26 cellular contexts compared by ENCODE assay signal in genomic region chr20:37920679-37921322, GRCh38. TPM values are rescaled to one million over a fixed set of nuclear protein-coding genes. Genes with fewer than 3 reads are reported as not detected.
DNase-seq lines count a peak whose midpoint lies in the region; ATAC-seq and TF ChIP-seq lines count a peak whose summit lies in the region.
"Had no signal": no experiment of that assay in that cellular context is flagged by ENCODE, and none has a peak within 500 bp of the region (broad histone marks: within the 10 kb centered on the region; RNA-seq: fewer than 3 reads in every experiment).

No MANE protein-coding gene starts in this region.

- H3F3A ChIP-seq in SK-N-SH (replicated peaks; ENCODE audit: insufficient read depth): no peaks in the 10 kb centered on the region

- H4K20me1 ChIP-seq in SK-N-SH (ENCODE audit: insufficient read depth): no peaks in the 10 kb centered on the region

- H2BK120ac ChIP-seq in neuronal stem cell (ENCODE audit: low read depth, low read length): no peak overlapping the region

- peaks cover 1% of the 10 kb centered on the region for H3K79me1 ChIP-seq in neuronal stem cell (ENCODE audit: low read depth, low read length)

- no peaks in the 10 kb centered on the region for H3K79me2 ChIP-seq in SK-N-SH (ENCODE audit: insufficient read depth)

- H3K9ac ChIP-seq in SK-N-SH: no peak overlapping the region
- H3K9ac ChIP-seq in neuronal stem cell (ENCODE audit: low read depth, low read length, poor library complexity): no peak overlapping the region

- no peak overlapping the region for H3K4me3 ChIP-seq in SK-N-SH (ENCODE audit: low read depth in 2 of 2, low read length in 1 of 2)
- H3K4me3 ChIP-seq in RWPE2 (ENCODE audit: severe bottlenecking): no peak overlapping the region
- no peak overlapping the region for H3K4me3 ChIP-seq in neuronal stem cell (ENCODE audit: low read length in 2 of 2)
- H3K4me3 ChIP-seq in brain microvascular endothelial cell (ENCODE audit: low read depth, low read length): no peak overlapping the region
- H3K4me3 ChIP-seq: colonic mucosa, gastroesophageal sphincter, SJCRH30, tibial artery had no signal

- no peak; the same call in 2 of the 3 replicates for ATAC-seq in SK-N-SH treated with all-trans-retinoic acid at 6 μM for 48 hours
- no peak for ATAC-seq in RWPE2 (ENCODE audit: low read depth)
- no peak for ATAC-seq in GM21447 (IDR thresholded peaks at IDR 0.05; ENCODE audit: unreplicated experiment)
- ATAC-seq: activated CD8-positive, alpha-beta T cell treated with anti-CD3 and anti-CD28 coated beads, Interleukin-2, amount 10 ng/mL, durations not matched to agents 7 days and 5 days; gastroesophageal sphincter; HCT116; T-cell had no signal

- H3K18ac ChIP-seq in neuronal stem cell (ENCODE audit: low read length): peak overlapping the region; percentile 39

- H4K8ac ChIP-seq in neuronal stem cell (ENCODE audit: low read depth, low read length): no peak overlapping the region

- TF ChIP-seq CTCF in SK-N-SH (IDR thresholded peaks at IDR 0.05) (no peak), RWPE2 (IDR thresholded peaks at IDR 0.05; ENCODE audit: poor library complexity, severe bottlenecking) (no peak), brain microvascular endothelial cell (IDR thresholded peaks at IDR 0.05; ENCODE audit: low read depth, low read length, missing control alignments) (no peak)

- H3K4me2 ChIP-seq in SK-N-SH (no peak overlapping the region), neuronal stem cell (ENCODE audit: insufficient read depth, low read length, poor library complexity, severe bottlenecking) (no peak overlapping the region)

- H2BK5ac ChIP-seq in neuronal stem cell (ENCODE audit: low read length): no peak overlapping the region

- H3K14ac ChIP-seq in neuronal stem cell (ENCODE audit: low read length): no peak overlapping the region

- no peak for TF ChIP-seq RAD21 in SK-N-SH (IDR thresholded peaks at IDR 0.05; ENCODE audit: low read length)

- no peak overlapping the region for H3K23ac ChIP-seq in neuronal stem cell (ENCODE audit: low read depth, low read length, poor library complexity)

- H2AFZ ChIP-seq in SK-N-SH (ENCODE audit: low read depth) (no peak overlapping the region), neuronal stem cell (ENCODE audit: low read length) (no peak overlapping the region)

- CTCF ChIA-PET in SK-N-SH (lab: Yijun Ruan, JAX): interaction anchor here (1.0 to 2.2 kb wide), 5 partner anchors 8 to 356 kb away, joined by 3 to 8 read pairs (median 3); partner anchors contain the start of gene VSTM2L
- CTCF ChIA-PET in HEK293T (lab: Yijun Ruan, JAX): no interaction called here

- no peak overlapping the region for H3K27ac ChIP-seq in SK-N-SH (ENCODE audit: low read depth in 2 of 2, low read length in 1 of 2)
- no peak overlapping the region for H3K27ac ChIP-seq in RWPE2 (ENCODE audit: poor library complexity, severe bottlenecking)
- H3K27ac ChIP-seq in neuronal stem cell (replicated peaks; ENCODE audit: low read length): no peak overlapping the region
- no peak overlapping the region for H3K27ac ChIP-seq in brain microvascular endothelial cell
- H3K27ac ChIP-seq: colonic mucosa, gastroesophageal sphincter, SJCRH30, tibial artery, WERI-Rb-1 had no signal

- H4K91ac ChIP-seq in neuronal stem cell (ENCODE audit: low read depth, low read length, poor library complexity): no peak overlapping the region

- peak overlapping the region; percentile 18 for H2BK12ac ChIP-seq in neuronal stem cell (ENCODE audit: low read length)

- DNase-seq in SK-N-SH: peak; percentile 75
- no peak for DNase-seq in HEK293T (ENCODE audit: extremely low spot score)
- DNase-seq in RWPE2 (ENCODE audit: low spot score): peak; percentile 75
- DNase-seq in neuronal stem cell (ENCODE audit: low spot score): no peak
- no peak for DNase-seq in brain microvascular endothelial cell
- DNase-seq in EL: no peak
- DNase-seq: activated CD4-positive, alpha-beta T cell treated with anti-CD3 and anti-CD28 coated beads for 4 hours; activated CD8-positive, alpha-beta T cell treated with anti-CD3 and anti-CD28 coated beads, Interleukin-2, amount 10 ng/mL, durations not matched to agents 7 days and 5 days; anterior cingulate cortex; CD4-positive, CD25-positive, alpha-beta regulatory T cell; colonic mucosa; effector CD4-positive, alpha-beta T cell; hippocampal formation; mammary epithelial cell; NCI-H1048; NCI-H187; NCI-H526; small intestine; T-cell; tibial artery; WERI-Rb-1 had no signal

- peak in 1 of 2 experiments; percentile 54; a peak in 1 of 4 replicates for TF ChIP-seq EP300 in SK-N-SH (IDR thresholded peaks at IDR 0.05; ENCODE audit: borderline replicate concordance in 1 of 2, low read depth in 1 of 2, low read length in 1 of 2)

- no peaks in the 10 kb centered on the region for H3K9me2 ChIP-seq in SK-N-SH

- WGBS in SK-N-SH (ENCODE audit: low lambda C conversion rate): no CpG with 5 or more reads among the region's 1 CpG
- no CpG with 5 or more reads among the region's 1 CpG for WGBS in neuronal stem cell (ENCODE audit: extremely low coverage in 2 of 2, insufficient read length in 2 of 2, insufficient replicate concordance in 1 of 2), 2 donors

- H2BK15ac ChIP-seq in neuronal stem cell (ENCODE audit: low read length): peak overlapping the region; percentile 86

- H2AK5ac ChIP-seq in neuronal stem cell (ENCODE audit: low read depth, low read length): peak overlapping the region; percentile 68

- peak overlapping the region; percentile 84 for H3K4ac ChIP-seq in neuronal stem cell (ENCODE audit: low read length)

- in situ Hi-C loops in brain microvascular endothelial cell (cut with HindIII; ENCODE audit: low pct_ligation_motif_present, low sequenced_read_pairs): no loop called here

- H3K36me3 ChIP-seq in SK-N-SH (replicated peaks in 1 of 2; ENCODE audit: control insufficient read depth in 1 of 2, insufficient read depth in 2 of 2, low read length in 1 of 2) (no peaks in the 10 kb centered on the region), RWPE2 (ENCODE audit: low read depth) (no peaks in the 10 kb centered on the region), neuronal stem cell (replicated peaks in 1 of 2; ENCODE audit: control insufficient read depth in 2 of 2, insufficient read depth in 2 of 2, low read length in 2 of 2) (no peaks in the 10 kb centered on the region), brain microvascular endothelial cell (replicated peaks) (no peaks in the 10 kb centered on the region)
- H3K36me3 ChIP-seq: colonic mucosa, gastroesophageal sphincter, SJCRH30, tibial artery, WERI-Rb-1 had no signal

- H3K9me3 ChIP-seq in SK-N-SH (no peaks in the 10 kb centered on the region), RWPE2 (ENCODE audit: severe bottlenecking) (no peaks in the 10 kb centered on the region), neuronal stem cell (replicated peaks in 1 of 2; ENCODE audit: control insufficient read depth in 2 of 2, insufficient read depth in 1 of 2, low read depth in 1 of 2, low read length in 2 of 2) (no peaks in the 10 kb centered on the region)
- H3K9me3 ChIP-seq: colonic mucosa, gastroesophageal sphincter, SJCRH30, tibial artery had no signal

- H3K4me1 ChIP-seq in SK-N-SH (ENCODE audit: control insufficient read depth in 1 of 2, insufficient read depth in 2 of 2, low read depth in 1 of 2, low read length in 1 of 2) (peaks cover 14 to 38% of the 10 kb centered on the region in 2 experiments; a peak in 3 of 4 replicates), RWPE2 (ENCODE audit: insufficient read depth, poor library complexity, severe bottlenecking) (no peaks in the 10 kb centered on the region), neuronal stem cell (ENCODE audit: control insufficient read depth in 2 of 2, insufficient read depth in 1 of 2, low read depth in 1 of 2, low read length in 2 of 2) (peaks cover 6 to 19% of the 10 kb centered on the region in 2 donors)
- H3K4me1 ChIP-seq: colonic mucosa had no signal

- H3K27me3 ChIP-seq in SK-N-SH (ENCODE audit: insufficient read depth) (no peaks in the 10 kb centered on the region), RWPE2 (ENCODE audit: insufficient read depth, poor library complexity, severe bottlenecking) (peaks cover 3% of the 10 kb centered on the region), neuronal stem cell (ENCODE audit: control insufficient read depth in 3 of 3, insufficient read depth in 3 of 3, low read depth in 1 of 3, low read length in 3 of 3) (no peaks in the 10 kb centered on the region), brain microvascular endothelial cell (replicated peaks) (peaks cover 39% of the 10 kb centered on the region)

- POLR2A ChIA-PET in SK-N-SH (lab: Yijun Ruan, JAX) (no interaction called here), HEK293T (lab: Yijun Ruan, JAX) (no interaction called here)

TF ChIP-seq in SK-N-SH, 30 proteins besides CTCF, POLR2A, EP300 and RAD21 (continues in another document):
- TF ChIP-seq, protein P1, sequence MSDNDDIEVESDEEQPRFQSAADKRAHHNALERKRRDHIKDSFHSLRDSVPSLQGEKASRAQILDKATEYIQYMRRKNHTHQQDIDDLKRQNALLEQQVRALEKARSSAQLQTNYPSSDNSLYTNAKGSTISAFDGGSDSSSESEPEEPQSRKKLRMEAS (IDR thresholded peaks at IDR 0.05; ENCODE audit: low read depth): no peak
- no peak for TF ChIP-seq CHD2 (IDR thresholded peaks at IDR 0.05; ENCODE audit: low read length, partially characterized antibody)
- peak; percentile 23; the same call in 1 of the 2 replicates for TF ChIP-seq RCOR1 (IDR thresholded peaks at IDR 0.05; ENCODE audit: low read length)

TF ChIP-seq in SK-N-SH treated with all-trans-retinoic acid at 6 μM for 48 hours, 23 proteins besides CTCF, POLR2A, EP300 and RAD21 (continues in another document):
- no peak for TF ChIP-seq ZFP3 (CRISPR knock-in tag; IDR thresholded peaks at IDR 0.05)
- TF ChIP-seq TCF4 (CRISPR knock-in tag; IDR thresholded peaks at IDR 0.05; ENCODE audit: borderline replicate concordance): no peak

TF ChIP-seq in HEK293T, 16 proteins besides CTCF, POLR2A, EP300 and RAD21:
- TF ChIP-seq TARDBP (IDR thresholded peaks at IDR 0.05) (no peak), ELF4 (IDR thresholded peaks at IDR 0.05) (no peak), BHLHE40 (IDR thresholded peaks at IDR 0.05; ENCODE audit: borderline replicate concordance) (no peak), FOXK2 (IDR thresholded peaks at IDR 0.05) (no peak)
- TF ChIP-seq, protein P2, sequence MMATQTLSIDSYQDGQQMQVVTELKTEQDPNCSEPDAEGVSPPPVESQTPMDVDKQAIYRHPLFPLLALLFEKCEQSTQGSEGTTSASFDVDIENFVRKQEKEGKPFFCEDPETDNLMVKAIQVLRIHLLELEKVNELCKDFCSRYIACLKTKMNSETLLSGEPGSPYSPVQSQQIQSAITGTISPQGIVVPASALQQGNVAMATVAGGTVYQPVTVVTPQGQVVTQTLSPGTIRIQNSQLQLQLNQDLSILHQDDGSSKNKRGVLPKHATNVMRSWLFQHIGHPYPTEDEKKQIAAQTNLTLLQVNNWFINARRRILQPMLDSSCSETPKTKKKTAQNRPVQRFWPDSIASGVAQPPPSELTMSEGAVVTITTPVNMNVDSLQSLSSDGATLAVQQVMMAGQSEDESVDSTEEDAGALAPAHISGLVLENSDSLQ (IDR thresholded peaks at IDR 0.05): 0 out of 2 replicates have a peak, but pooled peaks have one; percentile 7

RNA-seq across cellular contexts. Expression of gene VSTM2L, which starts 17.9 kb away (rescaled TPM):
- 4.8 and 5.1 TPM in 2 replicates for polyA plus RNA-seq in SK-N-SH (2012; rRNA removed)
- polyA plus RNA-seq in SK-N-SH (2012; cell fraction: cytosol; rRNA removed): 3.4 and 5.6 TPM in 2 replicates
- polyA plus RNA-seq in SK-N-SH (2012; cell fraction: nucleus; rRNA removed): 3.8 and 5.2 TPM in 2 replicates
- 9.1 TPM for polyA plus RNA-seq in neuronal stem cell (2013, experiment 1 of 2)
- polyA plus RNA-seq in neuronal stem cell (2013, experiment 2 of 2): 8.0 TPM
- polyA plus RNA-seq: CD4-positive, CD25-positive, alpha-beta regulatory T cell had no signal

Comparison
In these comparisons a context has a peak if more than half of its experiments do, and no peak if none do; other contexts are left out.
1. DNase-seq: peak in SK-N-SH (single experiment) and RWPE2 (single experiment); none in HEK293T (single experiment), neuronal stem cell (single experiment), brain microvascular endothelial cell (single experiment) and EL (single experiment).